9 cellular contexts compared by ENCODE assay signal in genomic region chrX:120452131-120452530, GRCh38. TPM values are rescaled to one million over a fixed set of nuclear protein-coding genes. Genes with fewer than 3 reads are reported as not detected.
DNase-seq lines count a peak whose midpoint lies in the region; ATAC-seq and TF ChIP-seq lines count a peak whose summit lies in the region.
"Had no signal": no experiment of that assay in that cellular context is flagged by ENCODE, and none has a peak within 500 bp of the region (broad histone marks: within the 10 kb centered on the region; RNA-seq: fewer than 3 reads in every experiment).

No MANE protein-coding gene starts in this region.

- no peak overlapping the region for H3K4me3 Mint-ChIP-seq in natural killer cell
- H3K4me3 Mint-ChIP-seq: activated naive CD4-positive, alpha-beta T cell treated with anti-CD3 and anti-CD28 coated beads, Interleukin-2, amount 50 U/mL, for 24 hours had no signal

- H3K27me3 ChIP-seq in testis: no peaks in the 10 kb centered on the region

- intact Hi-C loops in testis (cut with DNase I; ENCODE audit: low total_unique reads) (no loop called here), natural killer cell (cut with micrococcal nuclease) (loop anchor here (10.0 kb wide), 1 partner anchor 207 kb away; no protein-coding TSS in a partner anchor)

- no peaks in the 10 kb centered on the region for H3K4me1 ChIP-seq in testis

- peaks cover 12 to 13% of the 10 kb centered on the region in 2 donors for H3K4me1 Mint-ChIP-seq in natural killer cell

- no peak overlapping the region for H3K27ac ChIP-seq in testis

- H3K9me3 ChIP-seq in testis: no peaks in the 10 kb centered on the region

- peak overlapping the region in 1 of 2 donors; percentile 58 for H3K27ac Mint-ChIP-seq in natural killer cell
- H3K27ac Mint-ChIP-seq: activated naive CD4-positive, alpha-beta T cell treated with anti-CD3 and anti-CD28 coated beads, Interleukin-2, amount 50 U/mL, for 24 hours had no signal

- ATAC-seq in GM19351 (IDR thresholded peaks at IDR 0.05; ENCODE audit: unreplicated experiment) (peak; percentile 54), HG03457 (IDR thresholded peaks at IDR 0.05; ENCODE audit: unreplicated experiment) (no peak), GM19023 (IDR thresholded peaks at IDR 0.05; ENCODE audit: unreplicated experiment) (no peak), natural killer cell (no peak)

- TF ChIP-seq POLR2A in testis (IDR thresholded peaks at IDR 0.05): no peak

- H3K9me3 Mint-ChIP-seq in natural killer cell: no peaks in the 10 kb centered on the region
- H3K9me3 Mint-ChIP-seq: activated naive CD4-positive, alpha-beta T cell treated with anti-CD3 and anti-CD28 coated beads, Interleukin-2, amount 50 U/mL, for 24 hours had no signal

- no peaks in the 10 kb centered on the region for H3K36me3 ChIP-seq in testis (ENCODE audit: low read depth, missing control alignments)

- DNase-seq in AG10803 (ENCODE audit: low read depth): peak; percentile 45
- peak; percentile 15 for DNase-seq in RPMI7951 (ENCODE audit: low read depth)
- peak; percentile 16 to 67 for DNase-seq in foreskin fibroblast
- DNase-seq in testis: no peak
- DNase-seq in natural killer cell: no peak

- no peaks in the 10 kb centered on the region for H3K36me3 Mint-ChIP-seq in natural killer cell

- no peak overlapping the region for H3K4me3 ChIP-seq in AG10803 (ENCODE audit: low read length)
- no peak overlapping the region for H3K4me3 ChIP-seq in foreskin fibroblast (ENCODE audit: low read depth in 1 of 2, low read length in 2 of 2)
- no peak overlapping the region for H3K4me3 ChIP-seq in testis

- TF ChIP-seq CTCF in AG10803 (conservative IDR thresholded peaks at IDR 0.05; ENCODE audit: low read length) (peak; percentile 62), foreskin fibroblast (IDR thresholded peaks at IDR 0.05; ENCODE audit: low read depth, low read length) (peak; percentile 42), testis (IDR thresholded peaks at IDR 0.05) (peak in 2 of 3 experiments; percentile 15), natural killer cell (IDR thresholded peaks at IDR 0.05) (no peak)

- WGBS in testis, 2 donors: 42 to 51% methylated on average over 3 of the region's 3 CpGs

- no peaks in the 10 kb centered on the region for H3K27me3 Mint-ChIP-seq in natural killer cell (ENCODE audit: low read depth in 2 of 2)
- H3K27me3 Mint-ChIP-seq: activated naive CD4-positive, alpha-beta T cell treated with anti-CD3 and anti-CD28 coated beads, Interleukin-2, amount 50 U/mL, for 24 hours had no signal

RNA-seq across cellular contexts. Expression of gene LAMP2, which starts 17.0 kb away (rescaled TPM):
- total RNA-seq in RPMI7951 (2014; rRNA removed; shearing (Covaris generic)): 118 and 142 TPM in 2 replicates
- total RNA-seq in testis: 100 to 1,000 TPM in 1 of 2 donors, 10 to 100 TPM in 1; 99.3 to 130 TPM
- polyA plus RNA-seq in testis (ENCODE audit: insufficient read depth, low read depth, low replicate concordance): 86.5 TPM
- total RNA-seq in natural killer cell: 10 to 100 TPM; 33.8 to 45.8 (median 39.1) TPM

Comparison
In these comparisons a context has a peak if more than half of its experiments do, and no peak if none do; other contexts are left out.
1. DNase-seq: peak in AG10803 (single experiment), RPMI7951 (single experiment) and foreskin fibroblast (2 of 2); none in testis (single experiment) and natural killer cell (single experiment).